Comparison of ENCODE assay signal across 8 cellular contexts in the genomic region with DNA sequence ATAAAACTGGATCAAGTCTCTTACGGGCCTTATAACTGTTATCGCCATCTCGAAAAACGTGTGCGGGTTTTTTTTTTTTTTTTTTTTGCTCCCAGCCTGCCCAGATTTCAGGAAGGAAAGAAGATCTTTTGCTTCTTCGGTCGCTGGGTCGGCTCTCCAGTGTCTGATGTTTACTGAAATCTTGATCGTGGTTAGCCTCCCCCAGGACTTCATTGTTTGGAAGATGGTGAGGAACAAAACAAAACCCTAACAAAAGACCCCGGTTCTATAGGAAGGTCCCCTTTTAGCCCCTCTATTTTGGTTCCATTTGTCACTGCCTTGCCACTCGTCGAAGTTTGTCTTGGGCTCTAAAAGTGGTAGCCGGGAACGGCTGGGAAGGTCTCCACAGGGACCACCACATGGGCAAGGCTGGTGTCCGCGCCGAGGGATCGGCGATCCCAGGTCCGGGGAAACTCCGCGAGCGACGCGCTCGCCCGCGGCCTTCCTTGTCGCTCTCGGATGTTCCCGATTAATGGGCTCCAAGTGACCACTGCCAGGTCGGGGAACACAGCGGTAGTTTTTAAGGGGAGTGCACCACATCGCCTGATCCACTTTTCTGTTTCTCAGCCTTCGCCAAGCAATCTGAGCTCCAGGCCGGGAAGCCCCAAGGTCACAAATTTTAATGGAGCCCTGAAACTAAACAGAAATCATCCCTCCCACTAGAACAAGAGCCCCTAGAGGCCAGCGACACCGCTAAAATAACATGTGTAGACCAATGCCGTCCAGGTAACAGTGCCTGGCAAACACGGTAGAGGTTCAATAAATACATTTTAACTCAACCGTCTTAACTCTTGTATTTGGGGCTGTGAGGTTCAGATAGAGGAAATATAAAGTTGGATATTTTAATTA. TPM values are rescaled to one million over a fixed set of nuclear protein-coding genes. Genes with fewer than 3 reads are reported as not detected.
DNase-seq lines count a peak whose midpoint lies in the region; ATAC-seq and TF ChIP-seq lines count a peak whose summit lies in the region.

No MANE protein-coding gene starts in this region.

- ATAC-seq in HG02763 (IDR thresholded peaks at IDR 0.05; ENCODE audit: unreplicated experiment) (peak; percentile 10), activated B cell treated with CpG ODN at 0.5 μM for 24 hours (ENCODE audit: low read depth) (peak; percentile 36), left colon (peak; percentile 56), GM18858 (IDR thresholded peaks at IDR 0.05; ENCODE audit: unreplicated experiment) (no peak)

- peaks cover 3% of the 10 kb centered on the region for H3K27me3 Mint-ChIP-seq in activated B cell treated with CpG ODN at 0.5 μM for 24 hours

- POLR2A ChIA-PET in activated B cell treated with CpG ODN at 0.5 μM for 24 hours (lab: Charles Lee): interaction anchor here (0.7 to 3.1 kb wide), 20 partner anchors 12 to 1719 kb away, joined by 3 to 80 read pairs (median 6); partner anchors contain the start of gene TRIM27

- H3K27ac Mint-ChIP-seq in activated B cell treated with CpG ODN at 0.5 μM for 24 hours: peak overlapping the region; percentile 99

- CTCF ChIA-PET in activated B cell treated with CpG ODN at 0.5 μM for 24 hours (lab: Charles Lee): interaction anchor here (1.5 to 2.4 kb wide), 3 partner anchors 30 to 119 kb away, joined by 3 to 7 read pairs (median 5); no protein-coding TSS in a partner anchor

- peak overlapping the region; percentile 63 for H3K4me3 ChIP-seq in choroid plexus epithelial cell (ENCODE audit: low read depth, low read length)

- DNase-seq in NCI-H2171 (lab: John Stamatoyannopoulos, UW) (peak; percentile 47), activated B cell treated with CpG ODN at 0.5 μM for 24 hours (peak; percentile 49), choroid plexus epithelial cell (ENCODE audit: low read depth) (peak; percentile 71), left colon (peak; percentile 62 to 63)
- DNase-seq in stimulated activated CD4-positive, alpha-beta T cell treated with anti-CD3 and anti-CD28 coated beads, Interleukin-1b, Interleukin-23, amount 100 ng/mL, for 48 hours: peak; percentile 46

- H3K36me3 Mint-ChIP-seq in activated B cell treated with CpG ODN at 0.5 μM for 24 hours (ENCODE audit: low read depth): peaks cover 34% of the 10 kb centered on the region

- H3K9me3 Mint-ChIP-seq in activated B cell treated with CpG ODN at 0.5 μM for 24 hours: peaks cover 2% of the 10 kb centered on the region

- H3K4me3 Mint-ChIP-seq in activated B cell treated with CpG ODN at 0.5 μM for 24 hours: peak overlapping the region; percentile 97

- peaks cover 35% of the 10 kb centered on the region for H3K4me1 Mint-ChIP-seq in activated B cell treated with CpG ODN at 0.5 μM for 24 hours

- TF ChIP-seq CTCF in GM12873 (IDR thresholded peaks at IDR 0.05; ENCODE audit: insufficient read depth, low read depth, low read length, missing control alignments): peak; percentile 50
- no peak for TF ChIP-seq CTCF in activated B cell treated with CpG ODN at 0.5 μM for 24 hours (IDR thresholded peaks at IDR 0.05)
- peak; percentile 45 for TF ChIP-seq CTCF in choroid plexus epithelial cell (conservative IDR thresholded peaks at IDR 0.05; ENCODE audit: low read depth, low read length)

- intact Hi-C loops in activated B cell treated with CpG ODN at 0.5 μM for 24 hours (cut with micrococcal nuclease): loop anchor here (1.0 to 5.0 kb wide), 9 partner anchors 27 to 1720 kb away; partner anchors contain the start of genes TRIM27 and TRIM39
- intact Hi-C loops in left colon (cut with DNase I, micrococcal nuclease): no loop called here

RNA-seq across cellular contexts. Expression of gene TRIM27, which starts 27.0 kb away (rescaled TPM):
- 59.5 and 64.8 TPM in 2 replicates for total RNA-seq in activated B cell treated with CpG ODN at 0.5 μM for 24 hours
- total RNA-seq in left colon: 10 to 100 TPM; 30.2 to 39.4 TPM
